Comparison of ENCODE assay signal across 26 cellular contexts in the genomic region with DNA sequence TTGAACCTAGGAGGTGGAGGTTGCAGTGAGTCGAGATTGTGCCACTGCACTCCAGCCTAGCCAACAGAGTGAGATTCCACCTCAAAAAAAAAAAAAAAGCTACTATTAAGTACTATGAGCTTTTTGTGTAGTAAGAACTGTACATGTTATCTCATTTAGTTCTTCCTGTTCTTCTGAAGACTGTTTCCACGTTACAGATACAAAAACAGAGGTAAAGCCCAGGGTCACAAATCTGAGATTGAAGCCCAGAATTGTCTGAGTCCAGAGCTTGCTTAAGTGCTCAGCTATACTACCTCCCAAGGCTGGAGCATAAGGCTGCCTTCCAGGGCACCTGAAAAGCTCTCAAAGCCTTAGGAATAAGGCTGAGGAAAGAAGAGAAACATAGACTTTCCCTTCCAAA. TPM values are rescaled to one million over a fixed set of nuclear protein-coding genes. Genes with fewer than 3 reads are reported as not detected.
"Had no signal": no experiment of that assay in that cellular context is flagged by ENCODE, and none has a peak within 500 bp of the region (broad histone marks: within the 10 kb centered on the region; RNA-seq: fewer than 3 reads in every experiment).

No MANE protein-coding gene starts in this region.

- H3K4me3 ChIP-seq: lower lobe of right lung, mucosa of descending colon, neural progenitor cell, SJSA1 had no signal

- H3K27ac ChIP-seq: lower lobe of right lung, neural progenitor cell, SJSA1 had no signal

- H3K27ac Mint-ChIP-seq: activated B cell treated with CpG ODN at 0.5 μM for 24 hours; activated CD4-positive, alpha-beta T cell treated with anti-CD3 and anti-CD28 coated beads for 36 hours; activated naive CD8-positive, alpha-beta T cell treated with anti-CD3 and anti-CD28 coated beads for 36 hours; activated T-cell treated with anti-CD3 and anti-CD28 coated beads, Interleukin-2, amount 50 U/mL, for 24 hours; activated T-helper 2 cell treated with anti-CD3 and anti-CD28 coated beads, Interferon-gamma antibody, Interleukin-2, Interleukin-4, amounts not matched to agents 10 μg/mL and 5 μg/mL and 100 μg/mL, durations not matched to agents 14 hours and 24 hours and 36 hours; naive B cell; neural progenitor cell had no signal

- H3K27me3 ChIP-seq: SJSA1 had no signal

- H3K36me3 ChIP-seq: neural progenitor cell had no signal

- H3K9me3 ChIP-seq: lower lobe of right lung, mucosa of descending colon, SJSA1 had no signal

- H3K9me3 Mint-ChIP-seq: activated B cell treated with CpG ODN at 0.5 μM for 24 hours; activated naive CD8-positive, alpha-beta T cell treated with anti-CD3 and anti-CD28 coated beads for 36 hours; activated T-cell treated with anti-CD3 and anti-CD28 coated beads, Interleukin-2, amount 50 U/mL, for 24 hours; activated T-helper 2 cell treated with anti-CD3 and anti-CD28 coated beads, Interferon-gamma antibody, Interleukin-2, Interleukin-4, amounts not matched to agents 10 μg/mL and 5 μg/mL and 100 μg/mL, durations not matched to agents 14 hours and 24 hours and 36 hours; naive B cell; neural progenitor cell had no signal

- ATAC-seq: activated CD4-positive, alpha-beta T cell treated with anti-CD3 and anti-CD28 coated beads for 36 hours; esophagus mucosa; left colon; lower lobe of right lung; mucosa of descending colon had no signal

- DNase-seq: activated B cell treated with CpG ODN at 0.5 μM for 24 hours; activated CD4-positive, alpha-beta T cell treated with anti-CD3 and anti-CD28 coated beads for 36 hours; activated CD4-positive, alpha-beta T cell treated with anti-CD3 and anti-CD28 coated beads, Interleukin-2, amount 50 U/mL, for 4 hours; activated CD8-positive, alpha-beta memory T cell treated with anti-CD3 and anti-CD28 coated beads for 24 hours; activated CD8-positive, alpha-beta memory T cell treated with anti-CD3 and anti-CD28 coated beads, Interleukin-2, amount 50 U/mL, for 4 hours; activated naive CD4-positive, alpha-beta T cell; activated naive CD8-positive, alpha-beta T cell treated with anti-CD3 and anti-CD28 coated beads for 36 hours; activated T-cell treated with anti-CD3 and anti-CD28 coated beads, Interleukin-2, amount 50 U/mL, for 24 hours; amniotic stem cell; effector memory CD4-positive, alpha-beta T cell; hypothalamus; left colon; lower lobe of right lung; mesendoderm; mucosa of descending colon; naive B cell; retina; stimulated activated CD4-positive, alpha-beta T cell treated with anti-CD3 and anti-CD28 coated beads, Interleukin-4, amount 100 ng/mL, for 24 hours; stimulated activated naive CD4-positive, alpha-beta T cell treated with Interleukin-2 at 50 U/mL for 16 hours; T-helper 9 cell had no signal

- H3K4me3 Mint-ChIP-seq: activated B cell treated with CpG ODN at 0.5 μM for 24 hours; activated CD4-positive, alpha-beta T cell treated with anti-CD3 and anti-CD28 coated beads for 36 hours; activated naive CD8-positive, alpha-beta T cell treated with anti-CD3 and anti-CD28 coated beads for 36 hours; activated T-cell treated with anti-CD3 and anti-CD28 coated beads, Interleukin-2, amount 50 U/mL, for 24 hours; neural progenitor cell had no signal

- H3K27me3 Mint-ChIP-seq: activated CD4-positive, alpha-beta T cell treated with anti-CD3 and anti-CD28 coated beads for 36 hours; activated naive CD8-positive, alpha-beta T cell treated with anti-CD3 and anti-CD28 coated beads for 36 hours had no signal

- H3K9ac ChIP-seq: neural progenitor cell had no signal

RNA-seq across cellular contexts. Expression of gene FABP3, which starts 2.9 kb away (rescaled TPM):
- total RNA-seq: activated CD4-positive, alpha-beta T cell treated with anti-CD3 and anti-CD28 coated beads for 36 hours; activated naive CD8-positive, alpha-beta T cell treated with anti-CD3 and anti-CD28 coated beads for 36 hours; activated T-helper 2 cell treated with anti-CD3 and anti-CD28 coated beads, Interferon-gamma antibody, Interleukin-2, Interleukin-4, amounts not matched to agents 10 μg/mL and 5 μg/mL and 100 μg/mL, durations not matched to agents 14 hours and 24 hours and 36 hours; glomerular endothelial cell; T-helper 1 cell treated with Interleukin-12 subunit alpha and Interleukin-12 subunit beta and Interleukin-4 antibody, amounts not matched to agents 30 ng/mL and 1 ng/mL, for 36 hours had no signal
